In the genomic region with DNA sequence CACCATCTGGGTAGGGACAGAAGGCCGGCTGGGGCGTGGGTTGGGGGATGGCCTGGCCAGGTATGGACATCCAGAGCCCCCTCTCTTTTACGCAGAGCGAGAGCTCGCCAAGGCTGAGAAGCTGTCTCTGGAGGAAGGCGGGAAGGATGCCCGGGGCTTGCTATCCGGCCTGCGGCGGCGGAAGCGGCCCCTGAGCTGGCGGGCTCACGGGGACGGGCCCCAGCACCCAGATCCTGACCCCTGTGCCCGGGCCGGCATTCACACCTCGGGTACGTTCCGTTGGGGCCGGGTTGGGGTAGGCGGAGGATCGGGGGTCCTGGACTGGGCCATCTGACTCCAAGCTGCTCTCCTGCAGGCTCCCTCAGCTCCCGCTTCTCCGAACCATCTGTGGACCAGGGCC, we compare ENCODE assay signal across 2 cellular contexts.
TF ChIP-seq lines count a peak whose summit lies in the region.

No MANE protein-coding gene starts in this region.

TF ChIP-seq in K562, 482 proteins besides CTCF, POLR2A, EP300 and RAD21:
- TF ChIP-seq RBFOX2 (IDR thresholded peaks at IDR 0.05; ENCODE audit: low read depth, low read length) (peak; percentile 36; the same call in 1 of the 2 replicates), POLR2G (IDR thresholded peaks at IDR 0.05; ENCODE audit: low read depth, low read length) (0 out of 2 replicates have a peak, but pooled peaks have one; percentile 33), HEY1 (CRISPR knock-in tag; IDR thresholded peaks at IDR 0.05; ENCODE audit: borderline replicate concordance) (no peak), MIER1 (IDR thresholded peaks at IDR 0.05; ENCODE audit: low read depth) (no peak)

TF ChIP-seq in H1, 55 proteins besides CTCF, POLR2A, EP300 and RAD21:
- TF ChIP-seq KDM4A (IDR thresholded peaks at IDR 0.05; ENCODE audit: low read depth, low read length, severe bottlenecking) (no peak), RBBP5 (IDR thresholded peaks at IDR 0.05; ENCODE audit: borderline replicate concordance, low read depth, low read length) (no peak), E2F6 (IDR thresholded peaks at IDR 0.05) (no peak), NANOG (IDR thresholded peaks at IDR 0.05; ENCODE audit: insufficient read depth, low read depth, low read length, poor library complexity, severe bottlenecking) (no peak), CTBP2 (IDR thresholded peaks at IDR 0.05; ENCODE audit: borderline replicate concordance, insufficient read depth, insufficient read length, low read length) (no peak), RXRA (IDR thresholded peaks at IDR 0.05; ENCODE audit: insufficient read depth, low read depth, low read length) (no peak), ZNF274 (IDR thresholded peaks at IDR 0.05; ENCODE audit: borderline replicate concordance, extremely low read depth, low read length) (no peak), SRF (IDR thresholded peaks at IDR 0.05; ENCODE audit: low read depth, low read length) (no peak), POLR2AphosphoS5 (IDR thresholded peaks at IDR 0.05; ENCODE audit: low read depth, low read length) (no peak), HDAC2 (IDR thresholded peaks at IDR 0.05; ENCODE audit: borderline replicate concordance in 1 of 2, low read depth in 2 of 2, low read length in 2 of 2) (no peak), CHD2 (IDR thresholded peaks at IDR 0.05; ENCODE audit: low read length) (no peak), SP4 (IDR thresholded peaks at IDR 0.05; ENCODE audit: low read length) (no peak), TEAD4 (IDR thresholded peaks at IDR 0.05; ENCODE audit: low read depth, low read length) (no peak), CHD1 (IDR thresholded peaks at IDR 0.05; ENCODE audit: low read depth, low read length) (no peak), SIX5 (IDR thresholded peaks at IDR 0.05; ENCODE audit: low read depth, low read length) (no peak), GTF2F1 (IDR thresholded peaks at IDR 0.05; ENCODE audit: borderline replicate concordance, low read depth, low read length) (no peak), SIN3A (conservative IDR thresholded peaks at IDR 0.05 in 1 of 2, IDR thresholded peaks at IDR 0.05 in 1 of 2; ENCODE audit: low read depth in 1 of 2, low read length in 2 of 2) (no peak)
- TF ChIP-seq, protein P1, sequence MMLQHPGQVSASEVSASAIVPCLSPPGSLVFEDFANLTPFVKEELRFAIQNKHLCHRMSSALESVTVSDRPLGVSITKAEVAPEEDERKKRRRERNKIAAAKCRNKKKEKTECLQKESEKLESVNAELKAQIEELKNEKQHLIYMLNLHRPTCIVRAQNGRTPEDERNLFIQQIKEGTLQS (IDR thresholded peaks at IDR 0.05; ENCODE audit: insufficient read depth, low read depth, low read length) = no peak
